2 cellular contexts compared by ENCODE assay signal in the genomic region with DNA sequence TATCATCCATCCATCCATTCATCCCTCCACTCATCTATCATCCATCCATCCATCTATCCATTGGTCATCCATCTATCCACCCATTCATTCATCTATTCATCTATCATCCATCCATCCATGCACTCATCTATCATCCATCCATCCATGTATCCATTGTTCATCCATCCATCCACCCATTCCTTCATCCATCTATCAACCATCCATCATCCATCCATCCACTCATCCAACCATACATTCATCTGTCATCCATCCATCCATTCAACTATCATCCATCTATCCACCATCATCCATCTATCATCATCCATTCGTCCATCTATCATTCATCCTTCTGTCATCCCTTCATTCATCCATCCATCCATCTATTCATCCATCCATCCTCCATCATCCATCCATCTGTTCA.
TF ChIP-seq lines count a peak whose summit lies in the region.

No MANE protein-coding gene starts in this region.

TF ChIP-seq in HepG2, 621 proteins besides CTCF, POLR2A, EP300 and RAD21 (continued from another document):
- TF ChIP-seq MLX (CRISPR knock-in tag; IDR thresholded peaks at IDR 0.05) (no peak), MEF2D (CRISPR knock-in tag; IDR thresholded peaks at IDR 0.05) (no peak), ZSCAN9 (CRISPR knock-in tag; IDR thresholded peaks at IDR 0.05; ENCODE audit: borderline replicate concordance) (no peak), POGK (CRISPR knock-in tag; conservative IDR thresholded peaks at IDR 0.05) (no peak), MATR3 (CRISPR knock-in tag; IDR thresholded peaks at IDR 0.05) (no peak), IKZF1 (IDR thresholded peaks at IDR 0.05) (0 out of 2 replicates have a peak, but pooled peaks have one; percentile 32), ZNF570 (CRISPR knock-in tag; IDR thresholded peaks at IDR 0.05; ENCODE audit: borderline replicate concordance) (no peak), HNF1A (IDR thresholded peaks at IDR 0.05; ENCODE audit: low read depth) (no peak), HNF1A (CRISPR knock-in tag; IDR thresholded peaks at IDR 0.05; ENCODE audit: borderline replicate concordance) (no peak), ZNF891 (CRISPR knock-in tag; IDR thresholded peaks at IDR 0.05) (no peak), SOX6 (IDR thresholded peaks at IDR 0.05) (peak; percentile 67; the same call in 1 of the 2 replicates), SOX6 (CRISPR knock-in tag; IDR thresholded peaks at IDR 0.05) (no peak), CEBPZ (IDR thresholded peaks at IDR 0.05; ENCODE audit: low read length) (no peak)

TF ChIP-seq in K562, 482 proteins besides CTCF, POLR2A, EP300 and RAD21:
- TF ChIP-seq, protein P1, sequence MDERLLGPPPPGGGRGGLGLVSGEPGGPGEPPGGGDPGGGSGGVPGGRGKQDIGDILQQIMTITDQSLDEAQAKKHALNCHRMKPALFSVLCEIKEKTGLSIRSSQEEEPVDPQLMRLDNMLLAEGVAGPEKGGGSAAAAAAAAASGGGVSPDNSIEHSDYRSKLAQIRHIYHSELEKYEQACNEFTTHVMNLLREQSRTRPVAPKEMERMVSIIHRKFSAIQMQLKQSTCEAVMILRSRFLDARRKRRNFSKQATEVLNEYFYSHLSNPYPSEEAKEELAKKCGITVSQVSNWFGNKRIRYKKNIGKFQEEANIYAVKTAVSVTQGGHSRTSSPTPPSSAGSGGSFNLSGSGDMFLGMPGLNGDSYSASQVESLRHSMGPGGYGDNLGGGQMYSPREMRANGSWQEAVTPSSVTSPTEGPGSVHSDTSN (CRISPR knock-in tag; IDR thresholded peaks at IDR 0.05; ENCODE audit: low read depth) = no peak
- TF ChIP-seq, protein P1 (tag; conservative IDR thresholded peaks at IDR 0.05; ENCODE audit: low read depth) = 0 out of 2 replicates have a peak, but pooled peaks have one; percentile 14
- TF ChIP-seq ZBTB26 (CRISPR knock-in tag; IDR thresholded peaks at IDR 0.05) (0 out of 2 replicates have a peak, but pooled peaks have one; percentile 3), ZNF696 (CRISPR knock-in tag; conservative IDR thresholded peaks at IDR 0.05) (no peak), KDM1A (IDR thresholded peaks at IDR 0.05) (peak in 1 of 2 experiments; percentile 26; a peak in 1 of 4 replicates), LEF1 (IDR thresholded peaks at IDR 0.05) (no peak), EHMT2 (IDR thresholded peaks at IDR 0.05) (peak; percentile 74; the same call in 1 of the 2 replicates)
TF ChIP-seq in K562: peak in this region for 4.
